In the genomic region with DNA sequence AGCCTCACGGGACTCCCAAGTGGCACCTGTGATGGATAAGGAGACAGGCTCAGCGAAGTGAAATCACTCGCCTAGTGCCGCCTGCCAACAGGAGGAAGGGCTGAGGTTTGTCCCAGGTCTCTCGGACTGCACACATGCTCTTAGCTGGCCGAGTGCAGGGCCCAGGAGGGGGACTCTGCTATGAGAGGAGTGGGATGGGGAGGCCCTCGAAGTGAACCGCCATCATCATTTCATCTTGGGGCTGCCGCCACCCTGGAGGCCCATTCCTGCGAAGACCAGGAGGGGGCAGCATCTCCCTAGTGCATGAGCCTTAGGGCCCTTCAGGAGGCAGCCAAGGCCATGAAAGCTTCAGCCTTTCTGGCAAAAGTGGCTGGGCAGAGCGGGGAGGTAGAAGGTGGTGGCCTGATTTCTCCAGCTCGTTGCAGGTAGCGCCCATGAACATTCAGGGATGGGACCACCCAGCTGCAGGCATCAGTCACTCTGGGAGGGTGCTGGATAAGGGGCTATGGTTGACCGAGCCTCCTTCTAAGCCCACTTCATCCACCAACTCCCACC, we compare ENCODE assay signal across 8 cellular contexts. TPM values are rescaled to one million over a fixed set of nuclear protein-coding genes. Genes with fewer than 3 reads are reported as not detected.
A peak's percentile ranks its signal among the peaks of the same experiment; 100 is the strongest.
DNase-seq lines count a peak whose midpoint lies in the region; ATAC-seq and TF ChIP-seq lines count a peak whose summit lies in the region.

No MANE protein-coding gene starts in this region.

- 56% methylated on average over 12 of the region's 14 CpGs; no CpG with 5 or more reads in 1 of the 2 donors for WGBS in transverse colon (ENCODE audit: low coverage in 1 of 2), 2 donors

- H3K36me3 ChIP-seq in Peyer's patch (peaks cover 0 to 42% (median 0%) of the 10 kb centered on the region in 3 donors), neutrophil (peaks cover 33% of the 10 kb centered on the region), transverse colon (peaks cover 0 to 18% (median 0%) of the 10 kb centered on the region in 4 donors)

- intact Hi-C loops in transverse colon (cut with DNase I; ENCODE audit: low total_unique reads) = loop anchor here (5.0 kb wide), 1 partner anchor 92 kb away; no protein-coding TSS in a partner anchor

- TF ChIP-seq CTCF in GM10248 (IDR thresholded peaks at IDR 0.05; ENCODE audit: control extremely low read depth, extremely low read depth, low read depth, missing control alignments) (peak; percentile 88), Peyer's patch (IDR thresholded peaks at IDR 0.05) (peak; percentile 39 to 83 (median 80)), fibroblast of mammary gland (conservative IDR thresholded peaks at IDR 0.05; ENCODE audit: control insufficient read depth, insufficient read depth, low read depth, low read length) (peak; percentile 97), neutrophil (IDR thresholded peaks at IDR 0.05) (peak; percentile 87), transverse colon (IDR thresholded peaks at IDR 0.05) (peak; percentile 80 to 92 (median 85))

- TF ChIP-seq POLR2A in Peyer's patch (IDR thresholded peaks at IDR 0.05) = no peak
- no peak for TF ChIP-seq POLR2A in transverse colon (IDR thresholded peaks at IDR 0.05)

- in situ Hi-C loops in transverse colon (cut with MboI; ENCODE audit: low pct_ligation_motif_present in 1 of 4, low pct_unique_long_range_greater_than_20kb in 1 of 4, low sequenced_read_pairs in 3 of 4) = loop anchor here (10.0 to 25.0 kb wide), 2 partner anchors 95 to 97 kb away; no protein-coding TSS in a partner anchor

- no peaks in the 10 kb centered on the region for H3K9me3 ChIP-seq in Peyer's patch
- no peaks in the 10 kb centered on the region for H3K9me3 ChIP-seq in neutrophil
- no peaks in the 10 kb centered on the region for H3K9me3 ChIP-seq in transverse colon

- POLR2A ChIA-PET in GM10248 (lab: Yijun Ruan, JAX) = no interaction called here

- H3K27ac ChIP-seq in Peyer's patch (no peak overlapping the region), neutrophil (no peak overlapping the region), transverse colon (no peak overlapping the region)

- H3K27me3 ChIP-seq in Peyer's patch (no peaks in the 10 kb centered on the region), neutrophil (no peaks in the 10 kb centered on the region), transverse colon (no peaks in the 10 kb centered on the region)

- H3K4me1 ChIP-seq in Peyer's patch (peaks cover 0 to 7% (median under 1%) of the 10 kb centered on the region in 4 donors), neutrophil (ENCODE audit: control insufficient read depth in 1 of 2, insufficient read depth in 1 of 2, low read depth in 1 of 2, low read length in 1 of 2) (peaks cover 0 to 1% of the 10 kb centered on the region in 2 experiments), transverse colon (peaks cover 0 to 3% (median under 1%) of the 10 kb centered on the region in 4 donors)

- DNase-seq in GM10248 (ENCODE audit: extremely low spot score) (peak; percentile 83), HuH-7 (ENCODE audit: low spot score) (peak; percentile 84), Peyer's patch (peak; percentile 64 to 83 (median 72)), activated T-helper 1 cell treated with Interleukin-2 at 50 U/mL for 16 hours (ENCODE audit: low read depth) (peak; percentile 34), fibroblast of mammary gland (ENCODE audit: low read depth) (peak; percentile 69), transverse colon (peak; percentile 71)

- H3K4me3 ChIP-seq in Peyer's patch (no peak overlapping the region), fibroblast of mammary gland (ENCODE audit: control insufficient read depth, low read depth, low read length) (no peak overlapping the region), neutrophil (ENCODE audit: low read depth in 1 of 2, low read length in 1 of 2) (no peak overlapping the region), transverse colon (no peak overlapping the region)

- ATAC-seq in GM19324 (IDR thresholded peaks at IDR 0.05; ENCODE audit: low FRiP score, unreplicated experiment) = no peak

- TF ChIP-seq EP300 in transverse colon (IDR thresholded peaks at IDR 0.05; ENCODE audit: low read depth) = no peak

- CTCF ChIA-PET in GM10248 (lab: Yijun Ruan, JAX) = interaction anchor here (0.6 to 6.1 kb wide), 57 partner anchors 11 to 493 kb away, joined by 3 to 135 read pairs (median 5); a partner anchor contains a TSS

RNA-seq across cellular contexts. Expression of a gene that starts 17.3 kb away (rescaled TPM):
- total RNA-seq in Peyer's patch (10 to 100 TPM in 2 of 4 donors, 1 to 10 TPM in 2; 7.4 to 35.5 (median 10.0) TPM), transverse colon (10 to 100 TPM in 1 of 4 donors, 1 to 10 TPM in 3; 4.6 to 14.0 (median 7.8) TPM)

RNA-seq across cellular contexts. Expression of a gene that starts 19.8 kb away (rescaled TPM):
- total RNA-seq in Peyer's patch = 10 to 100 TPM in 3 of 4 donors, 1 to 10 TPM in 1; 5.6 to 31.4 (median 17.5) TPM
- total RNA-seq in transverse colon = 10 to 100 TPM; 13.8 to 77.4 (median 17.8) TPM

Comparison
In these comparisons a context has a peak if more than half of its experiments do, and no peak if none do; other contexts are left out.
1. DNase-seq: peak in every context shown above with its lines; median percentile 84 in HuH-7; 83 in GM10248; 72 in Peyer's patch; 71 in transverse colon; 69 in fibroblast of mammary gland; 34 in activated T-helper 1 cell treated with Interleukin-2 at 50 U/mL for 16 hours.